Comparison of ENCODE assay signal across 1 cellular context in genomic region chr1:95072532-95073419, GRCh38.
TF ChIP-seq lines count a peak whose summit lies in the region.

Gene ALG14, minus strand, starts transcription at chr1:95072951. Its CDS starts 53 bp downstream, at chr1:95072898.

TF ChIP-seq in K562, 482 proteins besides CTCF, POLR2A, EP300 and RAD21 (continued from another document):
- TF ChIP-seq ZNF280B (CRISPR knock-in tag; IDR thresholded peaks at IDR 0.05) (no peak), SUPT5H (IDR thresholded peaks at IDR 0.05) (peak; percentile 81), ESRRA (IDR thresholded peaks at IDR 0.05; ENCODE audit: borderline replicate concordance, low read depth) (0 out of 2 replicates have a peak, but pooled peaks have one; percentile 23), MITF (IDR thresholded peaks at IDR 0.05) (no peak), HLTF (IDR thresholded peaks at IDR 0.05) (peak; percentile 65; the same call in 1 of the 2 replicates), NFE2 (IDR thresholded peaks at IDR 0.05; ENCODE audit: low read depth) (no peak), SREBF2 (CRISPR knock-in tag; IDR thresholded peaks at IDR 0.05) (no peak), ZFX (CRISPR knock-in tag; IDR thresholded peaks at IDR 0.05) (no peak), ARNT (IDR thresholded peaks at IDR 0.05) (peak; percentile 50 to 58; a peak in 2 of 4 replicates), ETV6 (IDR thresholded peaks at IDR 0.05; ENCODE audit: borderline replicate concordance in 1 of 2, low read depth in 2 of 2, low read length in 1 of 2) (no peak), ETV6 (CRISPR knock-in tag; IDR thresholded peaks at IDR 0.05; ENCODE audit: borderline replicate concordance) (no peak), ZNF707 (CRISPR knock-in tag; conservative IDR thresholded peaks at IDR 0.05) (no peak), RERE (CRISPR knock-in tag; IDR thresholded peaks at IDR 0.05; ENCODE audit: borderline replicate concordance) (no peak), PTTG1 (tag; IDR thresholded peaks at IDR 0.05; ENCODE audit: low read depth) (no peak), PKNOX1 (IDR thresholded peaks at IDR 0.05) (peak; percentile 64), CXXC5 (CRISPR knock-in tag; IDR thresholded peaks at IDR 0.05) (peak; percentile 93), ETS2 (tag; IDR thresholded peaks at IDR 0.05; ENCODE audit: borderline replicate concordance, poor library complexity, severe bottlenecking) (no peak), DPF2 (IDR thresholded peaks at IDR 0.05) (no peak; the same call in 1 of the 2 replicates), CTBP1 (IDR thresholded peaks at IDR 0.05; ENCODE audit: borderline replicate concordance) (peak; percentile 71; the same call in 1 of the 2 replicates), BRCA1 (IDR thresholded peaks at IDR 0.05) (no peak), BRCA1 (CRISPR knock-in tag; IDR thresholded peaks at IDR 0.05) (no peak), TAF7 (tag; IDR thresholded peaks at IDR 0.05) (peak; percentile 57; the same call in 1 of the 2 replicates), SRF (CRISPR knock-in tag; IDR thresholded peaks at IDR 0.05) (no peak), MEF2D (tag; conservative IDR thresholded peaks at IDR 0.05; ENCODE audit: low read depth) (no peak), DMBX1 (CRISPR knock-in tag; IDR thresholded peaks at IDR 0.05; ENCODE audit: borderline replicate concordance) (no peak), MXI1 (IDR thresholded peaks at IDR 0.05; ENCODE audit: low read depth, low read length) (0 out of 2 replicates have a peak, but pooled peaks have one; percentile 32), PRMT5 (CRISPR knock-in tag; IDR thresholded peaks at IDR 0.05) (no peak), DACH1 (IDR thresholded peaks at IDR 0.05; ENCODE audit: partially characterized antibody) (no peak), ZNF140 (CRISPR knock-in tag; IDR thresholded peaks at IDR 0.05) (no peak), ZNF217 (CRISPR knock-in tag; IDR thresholded peaks at IDR 0.05) (no peak), MYBL2 (IDR thresholded peaks at IDR 0.05; ENCODE audit: low read depth) (no peak), MYBL2 (CRISPR knock-in tag; IDR thresholded peaks at IDR 0.05; ENCODE audit: borderline replicate concordance) (no peak), TEAD4 (IDR thresholded peaks at IDR 0.05; ENCODE audit: low read length) (peak; percentile 20; the same call in 1 of the 2 replicates), TEAD4 (CRISPR knock-in tag; IDR thresholded peaks at IDR 0.05; ENCODE audit: borderline replicate concordance) (no peak), ZNF232 (CRISPR knock-in tag; IDR thresholded peaks at IDR 0.05) (0 out of 2 replicates have a peak, but pooled peaks have one; percentile 49), LARP7 (IDR thresholded peaks at IDR 0.05) (no peak), MCM3 (IDR thresholded peaks at IDR 0.05) (no peak), SAP30 (IDR thresholded peaks at IDR 0.05; ENCODE audit: borderline replicate concordance, insufficient read depth, low read depth, low read length, poor library complexity, severe bottlenecking) (peak; percentile 50)
- TF ChIP-seq, protein P1, sequence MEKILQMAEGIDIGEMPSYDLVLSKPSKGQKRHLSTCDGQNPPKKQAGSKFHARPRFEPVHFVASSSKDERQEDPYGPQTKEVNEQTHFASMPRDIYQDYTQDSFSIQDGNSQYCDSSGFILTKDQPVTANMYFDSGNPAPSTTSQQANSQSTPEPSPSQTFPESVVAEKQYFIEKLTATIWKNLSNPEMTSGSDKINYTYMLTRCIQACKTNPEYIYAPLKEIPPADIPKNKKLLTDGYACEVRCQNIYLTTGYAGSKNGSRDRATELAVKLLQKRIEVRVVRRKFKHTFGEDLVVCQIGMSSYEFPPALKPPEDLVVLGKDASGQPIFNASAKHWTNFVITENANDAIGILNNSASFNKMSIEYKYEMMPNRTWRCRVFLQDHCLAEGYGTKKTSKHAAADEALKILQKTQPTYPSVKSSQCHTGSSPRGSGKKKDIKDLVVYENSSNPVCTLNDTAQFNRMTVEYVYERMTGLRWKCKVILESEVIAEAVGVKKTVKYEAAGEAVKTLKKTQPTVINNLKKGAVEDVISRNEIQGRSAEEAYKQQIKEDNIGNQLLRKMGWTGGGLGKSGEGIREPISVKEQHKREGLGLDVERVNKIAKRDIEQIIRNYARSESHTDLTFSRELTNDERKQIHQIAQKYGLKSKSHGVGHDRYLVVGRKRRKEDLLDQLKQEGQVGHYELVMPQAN (IDR thresholded peaks at IDR 0.05; ENCODE audit: borderline replicate concordance): peak; percentile 89
- TF ChIP-seq, protein P2, sequence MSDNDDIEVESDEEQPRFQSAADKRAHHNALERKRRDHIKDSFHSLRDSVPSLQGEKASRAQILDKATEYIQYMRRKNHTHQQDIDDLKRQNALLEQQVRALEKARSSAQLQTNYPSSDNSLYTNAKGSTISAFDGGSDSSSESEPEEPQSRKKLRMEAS (CRISPR knock-in tag; IDR thresholded peaks at IDR 0.05): peak; percentile 86
